Comparison of ENCODE assay signal across 21 cellular contexts in the genomic region with DNA sequence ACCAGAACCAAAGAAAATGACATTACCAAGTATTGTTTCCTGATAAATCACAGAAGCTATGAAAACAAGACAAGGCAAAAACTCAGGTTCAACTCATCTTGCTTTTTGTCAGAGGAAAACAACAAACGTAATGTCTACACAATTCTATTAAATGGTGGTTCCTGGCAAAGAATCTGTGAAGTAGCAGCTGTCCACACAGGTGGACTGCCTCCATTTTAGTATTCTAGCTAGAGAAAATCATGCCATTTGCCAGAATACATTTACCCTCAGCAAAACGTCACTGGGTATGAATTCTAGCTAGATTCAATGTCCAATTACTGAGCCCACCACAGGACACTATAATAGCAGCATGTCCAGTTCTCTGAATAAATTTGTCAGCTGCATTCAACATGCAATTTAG.
"Had no signal": no experiment of that assay in that cellular context is flagged by ENCODE, and none has a peak within 500 bp of the region (broad histone marks: within the 10 kb centered on the region; RNA-seq: fewer than 3 reads in every experiment).

No MANE protein-coding gene starts in this region.

- H3K27me3 Mint-ChIP-seq: natural killer cell treated with Interleukin-12 subunit alpha and Interleukin-12 subunit beta and Interleukin-15 and Interleukin-18, amount 100 ng/mL, for 72 hours; stimulated activated naive B cell treated with anti-CD40 and anti-IgM and Interleukin-4, amounts not matched to agents 10 μg/mL and 1 μg/mL and 100 μg/mL, for 72 hours; stimulated activated naive CD8-positive, alpha-beta T cell treated with anti-CD3 and anti-CD28 coated beads, Interleukin-15, amount 100 ng/mL, for 72 hours had no signal

- H3K4me1 ChIP-seq: esophagus squamous epithelium, gastroesophageal sphincter, neural progenitor cell, right atrium auricular region had no signal

- H3K36me3 ChIP-seq: esophagus squamous epithelium, gastroesophageal sphincter, neural progenitor cell, ovary, right atrium auricular region, sigmoid colon, thoracic aorta, transverse colon had no signal

- H3K4me3 Mint-ChIP-seq: dendritic cell treated with granulocyte-macrophage colony-stimulating factor and Interleukin-4, amounts not matched to agents 40 ng/mL and 50 ng/mL, for 4 days; natural killer cell treated with Interleukin-12 subunit alpha and Interleukin-12 subunit beta and Interleukin-15 and Interleukin-18, amount 100 ng/mL, for 72 hours; neural progenitor cell; stimulated activated naive B cell treated with anti-CD40 and anti-IgM and Interleukin-4, amounts not matched to agents 10 μg/mL and 1 μg/mL and 100 μg/mL, for 72 hours; stimulated activated naive CD8-positive, alpha-beta T cell treated with anti-CD3 and anti-CD28 coated beads, Interleukin-15, amount 100 ng/mL, for 72 hours had no signal

- H3K27ac ChIP-seq: esophagus squamous epithelium, gastroesophageal sphincter, neural progenitor cell, ovary, right atrium auricular region, skin epidermis, thoracic aorta, transverse colon had no signal

- H3K4me1 Mint-ChIP-seq: neural progenitor cell; stimulated activated naive B cell treated with anti-CD40 and anti-IgM and Interleukin-4, amounts not matched to agents 10 μg/mL and 1 μg/mL and 100 μg/mL, for 72 hours; stimulated activated naive CD8-positive, alpha-beta T cell treated with anti-CD3 and anti-CD28 coated beads, Interleukin-15, amount 100 ng/mL, for 72 hours had no signal

- H3K9me3 Mint-ChIP-seq: dendritic cell treated with granulocyte-macrophage colony-stimulating factor and Interleukin-4, amounts not matched to agents 40 ng/mL and 50 ng/mL, for 4 days; natural killer cell treated with Interleukin-12 subunit alpha and Interleukin-12 subunit beta and Interleukin-15 and Interleukin-18, amount 100 ng/mL, for 72 hours; neural progenitor cell; stimulated activated naive B cell treated with anti-CD40 and anti-IgM and Interleukin-4, amounts not matched to agents 10 μg/mL and 1 μg/mL and 100 μg/mL, for 72 hours; stimulated activated naive CD8-positive, alpha-beta T cell treated with anti-CD3 and anti-CD28 coated beads, Interleukin-15, amount 100 ng/mL, for 72 hours had no signal

- H3K27me3 ChIP-seq: esophagus squamous epithelium, gastroesophageal sphincter, neural progenitor cell, ovary, right atrium auricular region, sigmoid colon, transverse colon had no signal

- H3K9me3 ChIP-seq: esophagus squamous epithelium, gastroesophageal sphincter, ovary, right atrium auricular region, sigmoid colon, thoracic aorta, transverse colon had no signal

- DNase-seq: esophagus squamous epithelium; foreskin fibroblast; kidney; left colon; left ventricle myocardium superior; mesenchymal stem cell; ovary; sigmoid colon; stimulated activated CD4-positive, alpha-beta T cell treated with anti-CD3 and anti-CD28 coated beads, Interleukin-2, amount 100 ng/mL, for 24 hours; stimulated activated CD4-positive, alpha-beta T cell treated with anti-CD3 and anti-CD28 coated beads, Interleukin-4, amount 100 ng/mL, for 4 hours; stimulated activated naive B cell treated with anti-CD40 and anti-IgM and Interleukin-4, amounts not matched to agents 10 μg/mL and 1 μg/mL and 100 μg/mL, for 72 hours; stimulated activated naive CD8-positive, alpha-beta T cell treated with anti-CD3 and anti-CD28 coated beads, Interleukin-15, amount 100 ng/mL, for 72 hours; transverse colon had no signal

- H3K4me3 ChIP-seq: esophagus squamous epithelium, gastroesophageal sphincter, lung, neural progenitor cell, ovary, right atrium auricular region, sigmoid colon, skin epidermis, thoracic aorta, transverse colon had no signal

- H3K36me3 Mint-ChIP-seq: natural killer cell treated with Interleukin-12 subunit alpha and Interleukin-12 subunit beta and Interleukin-15 and Interleukin-18, amount 100 ng/mL, for 72 hours; neural progenitor cell; stimulated activated naive B cell treated with anti-CD40 and anti-IgM and Interleukin-4, amounts not matched to agents 10 μg/mL and 1 μg/mL and 100 μg/mL, for 72 hours had no signal

- H3K27ac Mint-ChIP-seq: dendritic cell treated with granulocyte-macrophage colony-stimulating factor and Interleukin-4, amounts not matched to agents 40 ng/mL and 50 ng/mL, for 4 days; natural killer cell treated with Interleukin-12 subunit alpha and Interleukin-12 subunit beta and Interleukin-15 and Interleukin-18, amount 100 ng/mL, for 72 hours; neural progenitor cell; stimulated activated naive B cell treated with anti-CD40 and anti-IgM and Interleukin-4, amounts not matched to agents 10 μg/mL and 1 μg/mL and 100 μg/mL, for 72 hours; stimulated activated naive CD8-positive, alpha-beta T cell treated with anti-CD3 and anti-CD28 coated beads, Interleukin-15, amount 100 ng/mL, for 72 hours had no signal
